8 cellular contexts compared by ENCODE assay signal in genomic region chr16:733382-734207, GRCh38. TPM values are rescaled to one million over a fixed set of nuclear protein-coding genes. Genes with fewer than 3 reads are reported as not detected.
DNase-seq lines count a peak whose midpoint lies in the region; ATAC-seq and TF ChIP-seq lines count a peak whose summit lies in the region.
"Had no signal": no experiment of that assay in that cellular context is flagged by ENCODE, and none has a peak within 500 bp of the region (broad histone marks: within the 10 kb centered on the region; RNA-seq: fewer than 3 reads in every experiment).

No MANE protein-coding gene starts in this region.

- peak; percentile 88 for TF ChIP-seq CTCF in DOHH2 (IDR thresholded peaks at IDR 0.05; ENCODE audit: low read depth, low read length, poor library complexity, severe bottlenecking)
- TF ChIP-seq CTCF in IMR-90 (conservative IDR thresholded peaks at IDR 0.05; ENCODE audit: low read depth, low read length), result 0 out of 2 replicates have a peak, but pooled peaks have one; percentile 20
- peak; percentile 20 to 47 for TF ChIP-seq CTCF in mammary epithelial cell (conservative IDR thresholded peaks at IDR 0.05 in 1 of 2, IDR thresholded peaks at IDR 0.05 in 1 of 2; ENCODE audit: extremely low read depth in 1 of 2, insufficient read depth in 1 of 2, low read depth in 1 of 2, low read length in 2 of 2)
- peak; percentile 19 for TF ChIP-seq CTCF in osteoblast (IDR thresholded peaks at IDR 0.05; ENCODE audit: extremely low read depth, low read depth, low read length)
- no peak for TF ChIP-seq CTCF in vagina (IDR thresholded peaks at IDR 0.05)

- H4K20me1 ChIP-seq in DOHH2 (ENCODE audit: control insufficient read depth, insufficient read depth, low read depth, low read length) (no peaks in the 10 kb centered on the region), IMR-90 (ENCODE audit: insufficient read depth, low read length) (peaks cover under 1% of the 10 kb centered on the region; the same call in 1 of the 2 replicates), mammary epithelial cell (ENCODE audit: insufficient read depth, low read length) (no peaks in the 10 kb centered on the region), osteoblast (ENCODE audit: insufficient read depth, low read length) (peaks cover 4% of the 10 kb centered on the region)

- no peak for DNase-seq in IMR-90
- no peak for DNase-seq in mammary epithelial cell
- DNase-seq in osteoblast (ENCODE audit: insufficient read length, low spot score, missing footprints), result no peak
- no peak for DNase-seq in NCI-H510A treated with DMSO at 0.1 percent for 48 hours (lab: John Stamatoyannopoulos, UW)
- DNase-seq in vagina (ENCODE audit: extremely low spot score in 2 of 2), result no peak
- DNase-seq: MV-4-11 had no signal

- no peak for TF ChIP-seq POLR2A in IMR-90 (IDR thresholded peaks at IDR 0.05; ENCODE audit: low read depth, low read length)
- no peak for TF ChIP-seq POLR2A in vagina (IDR thresholded peaks at IDR 0.05)

- CTCF ChIA-PET in IMR-90 (lab: Yijun Ruan, JAX) (no interaction called here), mammary epithelial cell (lab: Charles Lee; ENCODE audit: low non-redundant PET) (no interaction called here)

- H2BK120ac ChIP-seq in IMR-90 (ENCODE audit: low read depth, low read length), result no peak overlapping the region

- H2AFZ ChIP-seq in IMR-90 (replicated peaks; ENCODE audit: low read length, poor library complexity) (no peak overlapping the region), mammary epithelial cell (ENCODE audit: low read depth, low read length) (no peak overlapping the region), osteoblast (ENCODE audit: low read length) (no peak overlapping the region)

- H4K5ac ChIP-seq in IMR-90 (ENCODE audit: low read depth, low read length), result no peak overlapping the region

- intact Hi-C loops in IMR-90 (cut with micrococcal nuclease) (no loop called here), mammary epithelial cell (cut with micrococcal nuclease) (no loop called here), vagina (cut with DNase I) (no loop called here)

- H2AK9ac ChIP-seq in IMR-90 (replicated peaks; ENCODE audit: low read depth, low read length, poor library complexity), result peak overlapping the region; percentile 65

- H2BK5ac ChIP-seq in IMR-90 (ENCODE audit: low read depth, low read length, poor library complexity, severe bottlenecking), result no peak overlapping the region

- peaks cover 10% of the 10 kb centered on the region for H3F3A ChIP-seq in DOHH2 (ENCODE audit: control insufficient read depth, insufficient read depth)

- peaks cover 0 to 4% of the 10 kb centered on the region in 2 experiments; a peak in 1 of 4 replicates for H3K79me1 ChIP-seq in IMR-90 (ENCODE audit: low read depth in 1 of 2, low read length in 2 of 2)

- no peak overlapping the region for H4K8ac ChIP-seq in IMR-90 (ENCODE audit: low read depth in 2 of 2, low read length in 2 of 2)

- H3K4me2 ChIP-seq in DOHH2 (ENCODE audit: low read length), result no peak overlapping the region; the same call in 1 of the 2 replicates
- no peak overlapping the region for H3K4me2 ChIP-seq in IMR-90 (ENCODE audit: low read depth, low read length)
- no peak overlapping the region for H3K4me2 ChIP-seq in mammary epithelial cell (ENCODE audit: insufficient read depth, low read depth, low read length)
- no peak overlapping the region for H3K4me2 ChIP-seq in osteoblast (ENCODE audit: insufficient read depth, low read length)

- peaks cover 27% of the 10 kb centered on the region for H3K79me2 ChIP-seq in DOHH2 (ENCODE audit: control insufficient read depth, low read length)
- no peaks in the 10 kb centered on the region for H3K79me2 ChIP-seq in mammary epithelial cell (ENCODE audit: insufficient read depth, low read length)
- no peaks in the 10 kb centered on the region for H3K79me2 ChIP-seq in osteoblast (ENCODE audit: insufficient read depth, low read length)

- H3K4ac ChIP-seq in IMR-90 (ENCODE audit: low read depth, low read length), result no peak overlapping the region

- POLR2A ChIA-PET in IMR-90 (lab: Charles Lee; ENCODE audit: unreplicated experiment), result no interaction called here

- no peak overlapping the region for H3K9ac ChIP-seq in IMR-90 (ENCODE audit: low read depth, low read length)
- no peak overlapping the region for H3K9ac ChIP-seq in mammary epithelial cell (ENCODE audit: insufficient read depth, low read length)

- H3K9me1 ChIP-seq in IMR-90 (ENCODE audit: insufficient read depth, low read length), result no peaks in the 10 kb centered on the region

- ATAC-seq in IMR-90 (ENCODE audit: low read depth), result no peak
- ATAC-seq in GM21825 (IDR thresholded peaks at IDR 0.05; ENCODE audit: unreplicated experiment), result no peak

- no peak overlapping the region for H2BK15ac ChIP-seq in IMR-90 (ENCODE audit: low read depth, low read length)

- no peak overlapping the region for H2AK5ac ChIP-seq in IMR-90 (ENCODE audit: low read depth, low read length)

- H3K36me3 ChIP-seq in DOHH2 (ENCODE audit: control insufficient read depth, low read length) (peaks cover 90% of the 10 kb centered on the region), IMR-90 (ENCODE audit: control insufficient read depth, insufficient read depth, low read length) (peaks cover 49% of the 10 kb centered on the region), mammary epithelial cell (ENCODE audit: insufficient read depth, low read length) (no peaks in the 10 kb centered on the region), osteoblast (ENCODE audit: insufficient read depth, low read length) (peaks cover 26% of the 10 kb centered on the region), vagina (peaks cover 0 to 44% of the 10 kb centered on the region in 2 donors)

- H3K9me3 ChIP-seq in DOHH2 (ENCODE audit: control insufficient read depth, insufficient read depth, low read length) (no peaks in the 10 kb centered on the region), IMR-90 (ENCODE audit: control insufficient read depth, insufficient read depth, low read length) (no peaks in the 10 kb centered on the region), mammary epithelial cell (replicated peaks; ENCODE audit: insufficient read depth, low read length) (no peaks in the 10 kb centered on the region), osteoblast (ENCODE audit: low read depth, low read length) (no peaks in the 10 kb centered on the region), vagina (no peaks in the 10 kb centered on the region)

- in situ Hi-C loops in IMR-90 (cut with MboI; ENCODE audit: low sequenced_read_pairs) (no loop called here), mammary epithelial cell (cut with MboI; ENCODE audit: low sequenced_read_pairs in 2 of 2) (no loop called here)

- H3K18ac ChIP-seq in IMR-90 (ENCODE audit: low read depth, low read length), result no peak overlapping the region

- no peak overlapping the region for H3K27ac ChIP-seq in DOHH2 (ENCODE audit: low read depth, low read length)
- no peak overlapping the region for H3K27ac ChIP-seq in IMR-90 (ENCODE audit: insufficient read depth, low read length)
- no peak overlapping the region for H3K27ac ChIP-seq in mammary epithelial cell (ENCODE audit: insufficient read depth, low read depth, low read length)
- H3K27ac ChIP-seq in osteoblast (ENCODE audit: low read depth, low read length), result no peak overlapping the region
- H3K27ac ChIP-seq in vagina, result no peak overlapping the region

- no peaks in the 10 kb centered on the region for H3K27me3 ChIP-seq in DOHH2 (ENCODE audit: control insufficient read depth, low read length)
- H3K27me3 ChIP-seq in IMR-90 (ENCODE audit: control insufficient read depth, insufficient read depth, low read length), result no peaks in the 10 kb centered on the region
- H3K27me3 ChIP-seq in mammary epithelial cell (ENCODE audit: insufficient read depth, low read length), result no peaks in the 10 kb centered on the region
- no peaks in the 10 kb centered on the region for H3K27me3 ChIP-seq in osteoblast (ENCODE audit: insufficient read depth, low read length)
- no peaks in the 10 kb centered on the region for H3K27me3 ChIP-seq in vagina

- TF ChIP-seq RAD21 in IMR-90 (IDR thresholded peaks at IDR 0.05; ENCODE audit: low read length), result no peak

- WGBS in IMR-90 (ENCODE audit: extremely low coverage in 2 of 2, insufficient read length in 1 of 2), 2 experiments, result 84% methylated on average over 11 of the region's 34 CpGs; no CpG with 5 or more reads in 1 of the 2 experiments
- 96% methylated on average over 14 of the region's 34 CpGs for WGBS in mammary epithelial cell (ENCODE audit: low coverage, missing lambda C conversion rate)

- BruUV-seq in IMR-90 (replicated peaks; lab: Mats Ljungman, UMichigan) (no TSS peak), mammary epithelial cell (replicated peaks; lab: Mats Ljungman, UMichigan) (no TSS peak)

- dilution Hi-C loops in IMR-90 (cut with HindIII; ENCODE audit: low sequenced_read_pairs, unreplicated experiment), result no loop called here
- dilution Hi-C loops in mammary epithelial cell (cut with HindIII; ENCODE audit: low sequenced_read_pairs), result no loop called here

- H2BK20ac ChIP-seq in IMR-90 (ENCODE audit: low read depth, low read length), result no peak overlapping the region

- no peak overlapping the region for H3K14ac ChIP-seq in IMR-90 (replicated peaks; ENCODE audit: low read depth, low read length)

- no peak overlapping the region for H3K56ac ChIP-seq in IMR-90 (ENCODE audit: extremely low read depth, insufficient read depth, low read length)

- H3K4me1 ChIP-seq in DOHH2 (ENCODE audit: control insufficient read depth, low read length), result peaks cover 70% of the 10 kb centered on the region
- H3K4me1 ChIP-seq in IMR-90 (ENCODE audit: control insufficient read depth, insufficient read depth, low read length), result peaks cover under 1% of the 10 kb centered on the region
- H3K4me1 ChIP-seq in mammary epithelial cell (ENCODE audit: insufficient read depth, low read length), result peaks cover under 1% of the 10 kb centered on the region
- H3K4me1 ChIP-seq in osteoblast (ENCODE audit: insufficient read depth, low read length), result no peaks in the 10 kb centered on the region
- H3K4me1 ChIP-seq in vagina, result peaks cover 16% of the 10 kb centered on the region

- no peak overlapping the region for H4K91ac ChIP-seq in IMR-90 (ENCODE audit: insufficient read depth, low read depth, low read length)

- no peak overlapping the region for H3K23ac ChIP-seq in IMR-90 (ENCODE audit: low read depth, low read length)

- no peaks in the 10 kb centered on the region for H3K9me2 ChIP-seq in DOHH2 (replicated peaks; ENCODE audit: control insufficient read depth, low read length)

- H3K4me3 ChIP-seq in DOHH2 (ENCODE audit: low read length), result no peak overlapping the region
- H3K4me3 ChIP-seq in IMR-90 (ENCODE audit: insufficient read depth, low read depth, low read length), result no peak overlapping the region
- no peak overlapping the region for H3K4me3 ChIP-seq in mammary epithelial cell (replicated peaks in 1 of 3; ENCODE audit: insufficient read depth in 1 of 3, low read depth in 2 of 3, low read length in 3 of 3)
- no peak overlapping the region for H3K4me3 ChIP-seq in osteoblast (ENCODE audit: insufficient read depth, low read length)
- no peak overlapping the region for H3K4me3 ChIP-seq in vagina

RNA-seq across cellular contexts. Expression of gene HAGHL, which starts 6.7 kb away (rescaled TPM):
- total RNA-seq in IMR-90 (2012; rRNA removed) (3.0 and 3.1 TPM in 2 replicates), mammary epithelial cell (10 to 100 TPM in 1 of 2 donors, 1 to 10 TPM in 1; 8.0 to 20.2 TPM), osteoblast (12.7 and 16.3 TPM in 2 replicates), vagina (5.2 TPM)
- polyA plus RNA-seq in IMR-90 (2012; rRNA removed) (12.5 and 17.5 TPM in 2 replicates), mammary epithelial cell (8.0 TPM)
- polyA plus RNA-seq in IMR-90 (2012; cell fraction: cytosol; rRNA removed), result 12.2 and 17.9 TPM in 2 replicates
- 69.8 and 233 TPM in 2 replicates for polyA plus RNA-seq in IMR-90 (2012; cell fraction: nucleus; rRNA removed; ENCODE audit: low replicate concordance)
- 1.0 TPM for polyA minus RNA-seq in mammary epithelial cell

RNA-seq across cellular contexts. Expression of gene CIAO3, which starts 7.2 kb away (rescaled TPM):
- total RNA-seq in IMR-90 (2012; rRNA removed) (13.9 and 17.0 TPM in 2 replicates), mammary epithelial cell (10 to 100 TPM; 28.7 to 28.8 TPM), osteoblast (32.2 and 35.1 TPM in 2 replicates), vagina (32.7 TPM)
- polyA plus RNA-seq in IMR-90 (2012; rRNA removed) (20.2 and 20.5 TPM in 2 replicates), mammary epithelial cell (19.9 TPM)
- polyA plus RNA-seq in IMR-90 (2012; cell fraction: cytosol; rRNA removed), result 9.3 and 15.1 TPM in 2 replicates
- 56.8 and 112 TPM in 2 replicates for polyA plus RNA-seq in IMR-90 (2012; cell fraction: nucleus; rRNA removed; ENCODE audit: low replicate concordance)
- polyA minus RNA-seq in mammary epithelial cell, result 9.3 TPM

RNA-seq across cellular contexts. Expression of gene CCDC78, which starts 7.4 kb away (rescaled TPM):
- total RNA-seq in IMR-90 (2012; rRNA removed) (0.54 and 0.56 TPM in 2 replicates), mammary epithelial cell (1 to 10 TPM; 3.0 to 5.8 TPM), osteoblast (2.1 and 2.2 TPM in 2 replicates), vagina (7.6 TPM)
- polyA plus RNA-seq in IMR-90 (2012; rRNA removed) (4.6 and 5.5 TPM in 2 replicates), mammary epithelial cell (3.5 TPM)
- polyA plus RNA-seq in IMR-90 (2012; cell fraction: cytosol; rRNA removed), result 0.21 and 1.0 TPM in 2 replicates
- 31.9 and 80.5 TPM in 2 replicates for polyA plus RNA-seq in IMR-90 (2012; cell fraction: nucleus; rRNA removed; ENCODE audit: low replicate concordance)
- polyA minus RNA-seq in mammary epithelial cell, result not detected

RNA-seq across cellular contexts. Expression of gene ANTKMT, which starts 12.6 kb away (rescaled TPM):
- 7.3 and 7.5 TPM in 2 replicates for total RNA-seq in IMR-90 (2012; rRNA removed)
- polyA plus RNA-seq in IMR-90 (2012; rRNA removed), result 16.2 and 25.7 TPM in 2 replicates
- 62.9 and 94.1 TPM in 2 replicates for polyA plus RNA-seq in IMR-90 (2012; cell fraction: cytosol; rRNA removed)
- polyA plus RNA-seq in IMR-90 (2012; cell fraction: nucleus; rRNA removed; ENCODE audit: low replicate concordance), result 58.1 and 200 TPM in 2 replicates
- total RNA-seq in mammary epithelial cell, result 10 to 100 TPM; 13.5 to 35.4 TPM
- 12.6 TPM for polyA plus RNA-seq in mammary epithelial cell
- polyA minus RNA-seq in mammary epithelial cell, result 0.72 TPM
- total RNA-seq in osteoblast, result 20.9 and 21.7 TPM in 2 replicates
- total RNA-seq in vagina, result 26.0 TPM

RNA-seq across cellular contexts. Expression of gene METRN, which starts 18.7 kb away (rescaled TPM):
- total RNA-seq in IMR-90 (2012; rRNA removed) (6.1 and 8.6 TPM in 2 replicates), mammary epithelial cell (10 to 100 TPM; 22.2 to 53.1 TPM), osteoblast (30.9 and 33.3 TPM in 2 replicates), vagina (32.2 TPM)
- polyA plus RNA-seq in IMR-90 (2012; rRNA removed) (48.2 and 91.1 TPM in 2 replicates), mammary epithelial cell (15.0 TPM)
- polyA plus RNA-seq in IMR-90 (2012; cell fraction: cytosol; rRNA removed), result 17.8 and 53.0 TPM in 2 replicates
- 15.9 and 43.0 TPM in 2 replicates for polyA plus RNA-seq in IMR-90 (2012; cell fraction: nucleus; rRNA removed; ENCODE audit: low replicate concordance)
- 2.5 TPM for polyA minus RNA-seq in mammary epithelial cell

Comparison
In these comparisons a context has a peak if more than half of its experiments do, and no peak if none do; other contexts are left out.
1. CTCF ChIP-seq: peak in DOHH2 (single experiment), IMR-90 (single experiment), mammary epithelial cell (2 of 2) and osteoblast (single experiment); none in vagina (0 of 3).